Comparison of ENCODE assay signal across 8 cellular contexts in the genomic region with DNA sequence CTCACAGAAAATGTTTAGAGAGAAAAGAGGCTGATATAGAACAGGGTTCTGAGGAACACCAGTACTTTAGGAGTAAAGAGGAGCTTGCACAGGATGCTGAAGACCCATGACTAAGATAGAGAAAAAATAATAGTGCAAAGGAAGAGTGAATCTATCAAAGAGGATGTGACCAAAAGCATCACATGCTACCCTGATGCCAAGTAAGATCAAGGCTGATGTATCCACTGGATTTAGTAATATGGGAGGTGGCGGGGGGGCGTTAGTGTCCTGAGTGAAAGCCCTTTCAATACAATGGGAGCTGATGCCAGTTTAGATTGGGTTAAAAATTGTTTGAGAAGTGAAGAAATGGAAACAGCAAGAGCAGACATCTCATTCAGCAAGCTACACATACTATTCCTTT. TPM values are rescaled to one million over a fixed set of nuclear protein-coding genes. Genes with fewer than 3 reads are reported as not detected.
DNase-seq lines count a peak whose midpoint lies in the region; ATAC-seq and TF ChIP-seq lines count a peak whose summit lies in the region.
"Not testable (repeated sequence)": the region's sequence is repeated elsewhere in the genome, so short reads cannot be mapped to it uniquely, and the experiment has no call there.
"Had no signal": no experiment of that assay in that cellular context is flagged by ENCODE, and none has a peak within 500 bp of the region (broad histone marks: within the 10 kb centered on the region; RNA-seq: fewer than 3 reads in every experiment).

No MANE protein-coding gene starts in this region.

- H3K27me3 Mint-ChIP-seq in WTC11 (ENCODE audit: low read depth); chondrocyte (ENCODE audit: low read depth): not testable (repeated sequence)

- H3K4me3 ChIP-seq in sigmoid colon, stomach: not testable (repeated sequence)

- not testable (repeated sequence) for H3K27me3 ChIP-seq in sigmoid colon, stomach

- not testable (repeated sequence) for H3K36me3 ChIP-seq in sigmoid colon, stomach

- not testable (repeated sequence) for H3K27ac ChIP-seq in sigmoid colon, stomach

- H3K9me3 Mint-ChIP-seq in WTC11; chondrocyte (ENCODE audit: low read depth): not testable (repeated sequence)

- not testable (repeated sequence) for H3K4me1 ChIP-seq in sigmoid colon, stomach

- H3K4me1 Mint-ChIP-seq in WTC11; chondrocyte (ENCODE audit: low read depth): not testable (repeated sequence)

- peak; percentile 1 for DNase-seq in WTC11 (ENCODE audit: low spot score)
- DNase-seq in activated CD8-positive, alpha-beta memory T cell treated with anti-CD3 and anti-CD28 coated beads, Interleukin-2, amount 50 U/mL, for 48 hours = peak; percentile 40
- peak; percentile 4 for DNase-seq in activated naive CD4-positive, alpha-beta T cell treated with Interleukin-2 at 50 U/mL for 16 hours
- peak; percentile 29 for DNase-seq in chondrocyte (ENCODE audit: low spot score)
- peak; percentile 26 for DNase-seq in left lobe of liver (ENCODE audit: low spot score)
- DNase-seq in sigmoid colon = peak; percentile 64
- peak; percentile 24 for DNase-seq in stomach

- not testable (repeated sequence) for H3K9me3 ChIP-seq in sigmoid colon, stomach

- TF ChIP-seq CTCF in WTC11 (IDR thresholded peaks at IDR 0.05); chondrocyte (IDR thresholded peaks at IDR 0.05); sigmoid colon (IDR thresholded peaks at IDR 0.05); stomach (IDR thresholded peaks at IDR 0.05): not testable (repeated sequence)

- not testable (repeated sequence) for H3K4me3 Mint-ChIP-seq in WTC11; chondrocyte (ENCODE audit: unreplicated experiment)

- TF ChIP-seq EP300 in sigmoid colon (IDR thresholded peaks at IDR 0.05); stomach (IDR thresholded peaks at IDR 0.05): not testable (repeated sequence)

- 89% methylated on average over 2 of the region's 2 CpGs for WGBS in sigmoid colon, 2 donors
- WGBS in stomach, 5 donors = 67 to 94% (median 85%) methylated on average over 2 of the region's 2 CpGs

- not testable (repeated sequence) for ATAC-seq in WTC11, left lobe of liver

- not testable (repeated sequence) for H3K27ac Mint-ChIP-seq in WTC11; chondrocyte (ENCODE audit: unreplicated experiment)

- POLR2A ChIA-PET in WTC11 (lab: Charles Lee) = not testable (repeated sequence)

- TF ChIP-seq POLR2A in sigmoid colon (IDR thresholded peaks at IDR 0.05); stomach (IDR thresholded peaks at IDR 0.05): not testable (repeated sequence)

- not testable (repeated sequence) for H3K36me3 Mint-ChIP-seq in WTC11; chondrocyte (ENCODE audit: low read depth)

- CTCF ChIA-PET in WTC11 (lab: Charles Lee) = not testable (repeated sequence)

- intact Hi-C loops in sigmoid colon (cut with DNase I); stomach (cut with DNase I; ENCODE audit: low total_unique reads): not testable (repeated sequence)

RNA-seq across cellular contexts. Expression of a gene that starts 11.2 kb away (rescaled TPM):
- not detected in 3 replicates for total RNA-seq in WTC11 (2021)
- total RNA-seq in chondrocyte = 0.85 to 1.6 TPM in 2 of 3 replicates, not detected in the other
- 0.33 TPM for total RNA-seq in left lobe of liver
- total RNA-seq in sigmoid colon = 10 to 100 TPM in 2 of 4 donors, 1 to 10 TPM in 2; 3.0 to 16.3 (median 10.7) TPM
- 10 to 100 TPM in 1 of 3 donors, 1 to 10 TPM in 1, not detected in 1; 6.1 to 16.0 TPM for polyA plus RNA-seq in sigmoid colon
- total RNA-seq in stomach = 1 to 10 TPM in 1 of 5 donors, not detected in 4; 9.4 TPM
- polyA plus RNA-seq in stomach = 1 to 10 TPM in 2 of 3 donors, under 1 TPM in 1; 0.30 to 3.5 (median 3.0) TPM
- total RNA-seq: PC-9 had no signal

Comparison
In these comparisons a context has a peak if more than half of its experiments do, and no peak if none do; other contexts are left out.
1. DNase-seq: peak in every context shown above with its lines; median percentile 64 in sigmoid colon; 40 in activated CD8-positive, alpha-beta memory T cell treated with anti-CD3 and anti-CD28 coated beads, Interleukin-2, amount 50 U/mL, for 48 hours; 29 in chondrocyte; 26 in left lobe of liver; 24 in stomach; 4 in activated naive CD4-positive, alpha-beta T cell treated with Interleukin-2 at 50 U/mL for 16 hours; 1 in WTC11.